1 cellular context compared by ENCODE assay signal in the genomic region with DNA sequence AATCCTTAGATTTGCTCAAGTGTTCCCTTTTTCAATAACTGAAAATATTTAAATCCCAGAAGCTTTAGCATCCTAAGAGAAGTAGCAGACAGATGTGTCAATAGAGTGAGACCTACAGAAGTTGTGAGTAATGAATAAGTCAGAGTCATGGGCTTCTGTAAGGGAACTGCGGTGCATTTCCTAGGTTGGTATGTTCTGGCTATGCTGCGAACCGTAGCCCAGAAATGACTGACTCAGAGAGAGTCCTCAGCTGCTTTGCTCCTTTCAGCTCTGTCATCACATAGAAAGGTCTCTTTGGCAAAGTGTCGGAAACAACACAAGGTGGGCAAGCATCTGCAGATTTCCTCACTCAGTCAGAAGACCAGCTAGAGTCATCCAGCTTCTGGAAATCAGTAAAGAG.
TF ChIP-seq lines count a peak whose summit lies in the region.

No MANE protein-coding gene starts in this region.

TF ChIP-seq in IMR-90, 13 proteins besides CTCF, POLR2A, EP300 and RAD21 (continued from another document):
- TF ChIP-seq, protein P1, sequence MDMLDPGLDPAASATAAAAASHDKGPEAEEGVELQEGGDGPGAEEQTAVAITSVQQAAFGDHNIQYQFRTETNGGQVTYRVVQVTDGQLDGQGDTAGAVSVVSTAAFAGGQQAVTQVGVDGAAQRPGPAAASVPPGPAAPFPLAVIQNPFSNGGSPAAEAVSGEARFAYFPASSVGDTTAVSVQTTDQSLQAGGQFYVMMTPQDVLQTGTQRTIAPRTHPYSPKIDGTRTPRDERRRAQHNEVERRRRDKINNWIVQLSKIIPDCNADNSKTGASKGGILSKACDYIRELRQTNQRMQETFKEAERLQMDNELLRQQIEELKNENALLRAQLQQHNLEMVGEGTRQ (IDR thresholded peaks at IDR 0.05; ENCODE audit: low read depth, low read length) = no peak
